In the genomic region with DNA sequence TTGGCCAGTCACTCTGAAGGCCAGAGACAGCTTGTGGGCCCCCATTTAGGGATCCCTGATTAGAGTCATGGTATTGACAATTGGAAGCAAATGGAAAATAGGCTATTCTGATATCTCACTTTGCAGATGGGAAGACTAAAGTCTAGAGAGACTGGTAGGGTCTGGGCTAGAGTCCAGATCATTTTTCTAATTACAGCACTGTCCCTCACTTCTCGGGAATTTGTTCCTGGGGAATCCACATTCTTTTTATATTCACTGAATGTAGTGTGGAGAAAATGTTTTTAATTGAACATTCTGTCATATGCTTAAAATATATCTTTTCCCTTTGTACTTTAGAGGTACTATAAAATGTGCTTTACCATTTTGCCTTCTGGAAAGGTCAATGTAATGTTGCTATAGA, we compare ENCODE assay signal across 11 cellular contexts. TPM values are rescaled to one million over a fixed set of nuclear protein-coding genes. Genes with fewer than 3 reads are reported as not detected.
A peak's percentile ranks its signal among the peaks of the same experiment; 100 is the strongest.
DNase-seq lines count a peak whose midpoint lies in the region; ATAC-seq, FAIRE-seq and TF ChIP-seq lines count a peak whose summit lies in the region.
"Had no signal": no experiment of that assay in that cellular context is flagged by ENCODE, and none has a peak within 500 bp of the region (broad histone marks: within the 10 kb centered on the region; RNA-seq: fewer than 3 reads in every experiment).

No MANE protein-coding gene starts in this region.

- H3K4me3 Mint-ChIP-seq in astrocyte (ENCODE audit: unreplicated experiment), result peak overlapping the region; percentile 99
- peak overlapping the region in 6 of 8 donors; percentile 42 to 100 (median 98) for H3K4me3 Mint-ChIP-seq in naive B cell

- H3K27me3 ChIP-seq in BLaER1 (no peaks in the 10 kb centered on the region), astrocyte (ENCODE audit: insufficient read depth, low read length) (no peaks in the 10 kb centered on the region)
- H3K27me3 ChIP-seq: spleen, thyroid gland had no signal

- H3K36me3 ChIP-seq in BLaER1 (peaks cover 8% of the 10 kb centered on the region; the same call in 1 of the 2 replicates), HEK293 (ENCODE audit: control insufficient read depth in 2 of 2, insufficient read depth in 1 of 2, low read length in 2 of 2) (peaks cover 0 to 7% of the 10 kb centered on the region in 2 experiments; a peak in 2 of 3 replicates), astrocyte (ENCODE audit: insufficient read depth, low read length) (no peaks in the 10 kb centered on the region)
- H3K36me3 ChIP-seq: thyroid gland had no signal

- H4K20me1 ChIP-seq in BLaER1 (peaks cover 32% of the 10 kb centered on the region), astrocyte (ENCODE audit: insufficient read depth, low read length) (peaks cover 51% of the 10 kb centered on the region)

- H3K9me3 ChIP-seq in BLaER1, result no peaks in the 10 kb centered on the region
- H3K9me3 ChIP-seq in HEK293 (ENCODE audit: control insufficient read depth, insufficient read depth, low read depth, low read length), result no peaks in the 10 kb centered on the region
- H3K9me3 ChIP-seq in astrocyte (ENCODE audit: insufficient read depth, low read depth, low read length), result no peaks in the 10 kb centered on the region
- H3K9me3 ChIP-seq: spleen, thyroid gland had no signal

- peak overlapping the region; percentile 75 for H3K9ac ChIP-seq in BLaER1
- H3K9ac ChIP-seq in astrocyte (ENCODE audit: low read length), result peak overlapping the region; percentile 98

- H3K27me3 Mint-ChIP-seq in astrocyte (ENCODE audit: low read depth, unreplicated experiment) (no peaks in the 10 kb centered on the region), naive B cell (no peaks in the 10 kb centered on the region)

- H3K27ac Mint-ChIP-seq in astrocyte (ENCODE audit: unreplicated experiment) (peak overlapping the region; percentile 97), naive B cell (peak overlapping the region; percentile 5 to 100 (median 100))

- peaks cover 62% of the 10 kb centered on the region for H3K79me2 ChIP-seq in astrocyte (ENCODE audit: insufficient read depth, low read length)

- CTCF ChIA-PET in HEK293 (lab: Yijun Ruan, JAX), result interaction anchor here (1.1 kb wide), 1 partner anchor 53 kb away, joined by 3 read pairs; no protein-coding TSS in a partner anchor
- CTCF ChIA-PET in GM10248 (lab: Yijun Ruan, JAX), result interaction anchor here (0.9 to 1.3 kb wide), 2 partner anchors 13 to 27 kb away, joined by 3 to 4 read pairs; no protein-coding TSS in a partner anchor

- DNase-seq in astrocyte (ENCODE audit: low read depth) (no peak), naive B cell (no peak), GM10248 (ENCODE audit: extremely low spot score) (no peak)
- DNase-seq: activated effector memory CD4-positive, alpha-beta T cell treated with Interleukin-2 at 50 U/mL for 16 hours; thyroid gland had no signal

- TF ChIP-seq CTCF in HEK293 (tag by site-specific recombination; IDR thresholded peaks at IDR 0.05) (no peak), astrocyte (IDR thresholded peaks at IDR 0.05; ENCODE audit: insufficient read depth, low read depth, low read length) (no peak), GM10248 (IDR thresholded peaks at IDR 0.05; ENCODE audit: control extremely low read depth, extremely low read depth, low read depth, missing control alignments) (no peak)

- H3K4me1 Mint-ChIP-seq in astrocyte (ENCODE audit: low read depth, unreplicated experiment) (peaks cover 28% of the 10 kb centered on the region), naive B cell (peaks cover 25 to 40% (median 32%) of the 10 kb centered on the region in 3 donors)

- H3K4me2 ChIP-seq in BLaER1 (peak overlapping the region; percentile 91), astrocyte (ENCODE audit: low read length) (peak overlapping the region; percentile 96)

- H3K9me3 Mint-ChIP-seq in astrocyte (ENCODE audit: unreplicated experiment) (no peaks in the 10 kb centered on the region), naive B cell (no peaks in the 10 kb centered on the region)

- FAIRE-seq in astrocyte (lab: Jason Lieb, UNC), result no peak

- H2AFZ ChIP-seq in astrocyte (ENCODE audit: low read depth, low read length), result no peak overlapping the region

- H3K4me1 ChIP-seq in BLaER1 (peaks cover 33% of the 10 kb centered on the region), HEK293 (ENCODE audit: control insufficient read depth, insufficient read depth, low read length) (no peaks in the 10 kb centered on the region), astrocyte (ENCODE audit: insufficient read depth, low read length) (peaks cover 30% of the 10 kb centered on the region)

- ATAC-seq in naive B cell (ENCODE audit: low read depth in 2 of 2) (no peak), HG03354 (IDR thresholded peaks at IDR 0.05; ENCODE audit: poor library complexity, severe bottlenecking, unreplicated experiment) (no peak), HG02642 (IDR thresholded peaks at IDR 0.05; ENCODE audit: poor library complexity, unreplicated experiment) (no peak), GM19463 (IDR thresholded peaks at IDR 0.05; ENCODE audit: unreplicated experiment) (no peak)

- no peak overlapping the region for H3K27ac ChIP-seq in BLaER1
- H3K27ac ChIP-seq in HEK293 (ENCODE audit: extremely low read depth, low read depth, low read length), result no peak overlapping the region
- peak overlapping the region; percentile 95 for H3K27ac ChIP-seq in astrocyte (ENCODE audit: low read depth, low read length)

- H3K36me3 Mint-ChIP-seq in astrocyte (ENCODE audit: low read depth, unreplicated experiment), result no peaks in the 10 kb centered on the region
- no peaks in the 10 kb centered on the region for H3K36me3 Mint-ChIP-seq in naive B cell

- POLR2A ChIA-PET in HEK293 (lab: Yijun Ruan, JAX) (no interaction called here), GM10248 (lab: Yijun Ruan, JAX) (no interaction called here)

- H3K4me3 ChIP-seq in BLaER1 (peak overlapping the region; percentile 80; the same call in 1 of the 2 replicates), HEK293 (ENCODE audit: low read depth, low read length) (peak overlapping the region; percentile 97; the same call in 1 of the 2 replicates), astrocyte (ENCODE audit: insufficient read depth, low read depth, low read length) (peak overlapping the region; percentile 98)

TF ChIP-seq in HEK293, 187 proteins besides CTCF, POLR2A, EP300 and RAD21:
- TF ChIP-seq ZNF404 (tag by site-specific recombination; IDR thresholded peaks at IDR 0.05) (no peak), GLIS1 (tag by site-specific recombination; IDR thresholded peaks at IDR 0.05) (no peak)
- TF ChIP-seq, protein P1, sequence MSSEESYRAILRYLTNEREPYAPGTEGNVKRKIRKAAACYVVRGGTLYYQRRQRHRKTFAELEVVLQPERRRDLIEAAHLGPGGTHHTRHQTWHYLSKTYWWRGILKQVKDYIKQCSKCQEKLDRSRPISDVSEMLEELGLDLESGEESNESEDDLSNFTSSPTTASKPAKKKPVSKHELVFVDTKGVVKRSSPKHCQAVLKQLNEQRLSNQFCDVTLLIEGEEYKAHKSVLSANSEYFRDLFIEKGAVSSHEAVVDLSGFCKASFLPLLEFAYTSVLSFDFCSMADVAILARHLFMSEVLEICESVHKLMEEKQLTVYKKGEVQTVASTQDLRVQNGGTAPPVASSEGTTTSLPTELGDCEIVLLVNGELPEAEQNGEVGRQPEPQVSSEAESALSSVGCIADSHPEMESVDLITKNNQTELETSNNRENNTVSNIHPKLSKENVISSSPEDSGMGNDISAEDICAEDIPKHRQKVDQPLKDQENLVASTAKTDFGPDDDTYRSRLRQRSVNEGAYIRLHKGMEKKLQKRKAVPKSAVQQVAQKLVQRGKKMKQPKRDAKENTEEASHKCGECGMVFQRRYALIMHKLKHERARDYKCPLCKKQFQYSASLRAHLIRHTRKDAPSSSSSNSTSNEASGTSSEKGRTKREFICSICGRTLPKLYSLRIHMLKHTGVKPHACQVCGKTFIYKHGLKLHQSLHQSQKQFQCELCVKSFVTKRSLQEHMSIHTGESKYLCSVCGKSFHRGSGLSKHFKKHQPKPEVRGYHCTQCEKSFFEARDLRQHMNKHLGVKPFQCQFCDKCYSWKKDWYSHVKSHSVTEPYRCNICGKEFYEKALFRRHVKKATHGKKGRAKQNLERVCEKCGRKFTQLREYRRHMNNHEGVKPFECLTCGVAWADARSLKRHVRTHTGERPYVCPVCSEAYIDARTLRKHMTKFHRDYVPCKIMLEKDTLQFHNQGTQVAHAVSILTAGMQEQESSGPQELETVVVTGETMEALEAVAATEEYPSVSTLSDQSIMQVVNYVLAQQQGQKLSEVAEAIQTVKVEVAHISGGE (tag by site-specific recombination; conservative IDR thresholded peaks at IDR 0.05; ENCODE audit: low read depth), result no peak
- TF ChIP-seq, protein P2, sequence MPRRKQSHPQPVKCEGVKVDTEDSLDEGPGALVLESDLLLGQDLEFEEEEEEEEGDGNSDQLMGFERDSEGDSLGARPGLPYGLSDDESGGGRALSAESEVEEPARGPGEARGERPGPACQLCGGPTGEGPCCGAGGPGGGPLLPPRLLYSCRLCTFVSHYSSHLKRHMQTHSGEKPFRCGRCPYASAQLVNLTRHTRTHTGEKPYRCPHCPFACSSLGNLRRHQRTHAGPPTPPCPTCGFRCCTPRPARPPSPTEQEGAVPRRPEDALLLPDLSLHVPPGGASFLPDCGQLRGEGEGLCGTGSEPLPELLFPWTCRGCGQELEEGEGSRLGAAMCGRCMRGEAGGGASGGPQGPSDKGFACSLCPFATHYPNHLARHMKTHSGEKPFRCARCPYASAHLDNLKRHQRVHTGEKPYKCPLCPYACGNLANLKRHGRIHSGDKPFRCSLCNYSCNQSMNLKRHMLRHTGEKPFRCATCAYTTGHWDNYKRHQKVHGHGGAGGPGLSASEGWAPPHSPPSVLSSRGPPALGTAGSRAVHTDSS (tag by site-specific recombination; IDR thresholded peaks at IDR 0.05), result no peak

RNA-seq across cellular contexts. Expression of a gene that starts 1.1 kb away (rescaled TPM):
- 18.1 and 21.1 TPM in 2 replicates for total RNA-seq in astrocyte
- polyA plus RNA-seq in naive B cell (ENCODE audit: low read depth in 6 of 6), result 10 to 100 TPM in 1 of 6 donors, 1 to 10 TPM in 5; 2.2 to 13.1 (median 4.6) TPM

RNA-seq across cellular contexts. Expression of a gene that starts 1.3 kb away (rescaled TPM):
- total RNA-seq in astrocyte, result 103 TPM in 2 replicates
- 10 to 100 TPM in 5 of 6 donors, 1 to 10 TPM in 1; 5.4 to 21.2 (median 16.2) TPM for polyA plus RNA-seq in naive B cell (ENCODE audit: low read depth in 6 of 6)
